8 cellular contexts compared by ENCODE assay signal in the genomic region with DNA sequence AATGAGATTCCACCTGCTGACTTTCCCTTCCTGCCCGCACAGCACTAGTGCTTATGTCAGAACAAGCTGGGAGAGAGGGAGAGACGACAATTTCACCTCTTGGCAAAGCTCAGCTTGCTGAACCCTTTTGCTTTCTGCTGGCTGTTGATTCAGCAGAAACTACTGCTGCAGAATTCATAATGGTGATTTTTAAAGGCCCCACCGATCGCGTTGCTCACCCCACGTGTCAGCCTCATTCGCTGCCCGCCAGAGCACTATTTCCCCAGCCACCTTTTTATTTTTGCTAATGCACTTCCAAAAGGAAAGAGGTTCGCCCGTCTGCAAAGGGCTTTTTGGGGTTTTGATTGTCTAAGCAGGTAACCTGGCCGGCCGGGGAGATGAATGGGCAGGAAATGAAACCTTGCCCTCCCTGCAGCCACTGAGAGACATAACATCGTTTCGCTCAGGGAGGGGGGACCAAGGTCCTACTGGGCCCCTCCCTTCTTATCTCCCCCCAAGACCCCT. TPM values are rescaled to one million over a fixed set of nuclear protein-coding genes. Genes with fewer than 3 reads are reported as not detected.
DNase-seq lines count a peak whose midpoint lies in the region; ATAC-seq and TF ChIP-seq lines count a peak whose summit lies in the region.

No MANE protein-coding gene starts in this region.

- peak overlapping the region; percentile 57 to 70 for H3K4me3 ChIP-seq in CD4-positive, alpha-beta memory T cell (ENCODE audit: low read length in 2 of 2)

- CTCF ChIA-PET in CD4-positive, alpha-beta memory T cell (lab: Charles Lee; ENCODE audit: partially characterized antibody): interaction anchor here (1.4 to 1.7 kb wide), 2 partner anchors 89 to 214 kb away, joined by 4 read pairs; no protein-coding TSS in a partner anchor
- CTCF ChIA-PET in RWPE1 (lab: Yijun Ruan, JAX): interaction anchor here (0.7 to 0.8 kb wide), 2 partner anchors 11 to 126 kb away, joined by 3 read pairs; no protein-coding TSS in a partner anchor

- peaks cover 16 to 27% (median 22%) of the 10 kb centered on the region in 4 donors for H3K4me1 Mint-ChIP-seq in CD4-positive, alpha-beta memory T cell
- H3K4me1 Mint-ChIP-seq in IgD-negative memory B cell: peaks cover 0 to 10% (median 0%) of the 10 kb centered on the region in 3 donors
- peaks cover 48 to 54% of the 10 kb centered on the region in 2 donors for H3K4me1 Mint-ChIP-seq in natural killer cell

- no peaks in the 10 kb centered on the region for H3K9me3 ChIP-seq in CD4-positive, alpha-beta memory T cell (ENCODE audit: control insufficient read depth in 1 of 2, low read length in 2 of 2)

- peaks cover 0 to 3% of the 10 kb centered on the region in 2 donors for H3K36me3 Mint-ChIP-seq in CD4-positive, alpha-beta memory T cell
- H3K36me3 Mint-ChIP-seq in IgD-negative memory B cell: no peaks in the 10 kb centered on the region
- H3K36me3 Mint-ChIP-seq in natural killer cell: peaks cover 12% of the 10 kb centered on the region

- peak in 2 of 3 donors; percentile 16 to 22 for ATAC-seq in natural killer cell
- no peak for ATAC-seq in GM21528 (IDR thresholded peaks at IDR 0.05; ENCODE audit: low FRiP score, unreplicated experiment)

- POLR2A ChIA-PET in CD4-positive, alpha-beta memory T cell (lab: Charles Lee; ENCODE audit: partially characterized antibody): interaction anchor here (1.1 to 1.4 kb wide), 2 partner anchors 53 to 124 kb away, joined by 3 read pairs; no protein-coding TSS in a partner anchor
- POLR2A ChIA-PET in RWPE1 (lab: Yijun Ruan, JAX; ENCODE audit: low non-redundant PET): no interaction called here

- peaks cover 9 to 12% of the 10 kb centered on the region in 2 donors for H3K27me3 Mint-ChIP-seq in CD4-positive, alpha-beta memory T cell
- H3K27me3 Mint-ChIP-seq in IgD-negative memory B cell: peaks cover 25% of the 10 kb centered on the region
- peaks cover 0 to 4% of the 10 kb centered on the region in 2 donors for H3K27me3 Mint-ChIP-seq in natural killer cell (ENCODE audit: low read depth in 2 of 2)

- H3K27me3 ChIP-seq in CD4-positive, alpha-beta memory T cell (ENCODE audit: insufficient read depth, low read length): no peaks in the 10 kb centered on the region

- TF ChIP-seq CTCF in natural killer cell (IDR thresholded peaks at IDR 0.05) (no peak), RWPE1 (conservative IDR thresholded peaks at IDR 0.05; ENCODE audit: low read depth) (no peak)

- no peaks in the 10 kb centered on the region for H3K36me3 ChIP-seq in CD4-positive, alpha-beta memory T cell (ENCODE audit: insufficient read depth, low read length)

- H3K27ac ChIP-seq in CD4-positive, alpha-beta memory T cell (ENCODE audit: low read depth, low read length): peak overlapping the region; percentile 39
- no peak overlapping the region for H3K27ac ChIP-seq in RWPE1

- intact Hi-C loops in CD4-positive, alpha-beta memory T cell (cut with micrococcal nuclease): loop anchor here (10.0 kb wide), 1 partner anchor 212 kb away; no protein-coding TSS in a partner anchor
- intact Hi-C loops in natural killer cell (cut with micrococcal nuclease): loop anchor here (2.0 to 5.0 kb wide), 3 partner anchors 40 to 214 kb away; no protein-coding TSS in a partner anchor

- peaks cover 0 to 2% (median 0%) of the 10 kb centered on the region in 8 donors for H3K9me3 Mint-ChIP-seq in CD4-positive, alpha-beta memory T cell
- H3K9me3 Mint-ChIP-seq in IgD-negative memory B cell (peaks cover 0 to 5% (median 3%) of the 10 kb centered on the region in 3 donors), natural killer cell (no peaks in the 10 kb centered on the region)

- DNase-seq in CD4-positive, alpha-beta memory T cell: peak in 2 of 5 donors; percentile 6 to 7
- peak; percentile 44 for DNase-seq in cerebellum (ENCODE audit: low spot score)
- DNase-seq in natural killer cell: no peak
- DNase-seq in RWPE1 (ENCODE audit: low spot score): no peak
- DNase-seq in NCI-H128 (lab: John Stamatoyannopoulos, UW; ENCODE audit: unreplicated experiment): no peak
- no peak for DNase-seq in NCI-H2171 (lab: John Stamatoyannopoulos, UW)

- peak overlapping the region in 6 of 7 donors; percentile 56 to 81 (median 66) for H3K27ac Mint-ChIP-seq in CD4-positive, alpha-beta memory T cell
- H3K27ac Mint-ChIP-seq in IgD-negative memory B cell (peak overlapping the region in 1 of 3 donors; percentile 19), natural killer cell (peak overlapping the region; percentile 27 to 73)

- H3K4me3 Mint-ChIP-seq in CD4-positive, alpha-beta memory T cell: peak overlapping the region; percentile 89 to 95 (median 92)
- H3K4me3 Mint-ChIP-seq in IgD-negative memory B cell: peak overlapping the region in 3 of 4 donors; percentile 46 to 87 (median 53)
- peak overlapping the region; percentile 96 for H3K4me3 Mint-ChIP-seq in natural killer cell

- peaks cover 18% of the 10 kb centered on the region for H3K4me1 ChIP-seq in CD4-positive, alpha-beta memory T cell (ENCODE audit: insufficient read depth, low read length)

RNA-seq across cellular contexts. Expression of gene PPP2R2B, which starts 1.3 kb away (rescaled TPM):
- 1 to 10 TPM; 3.1 to 3.9 TPM for total RNA-seq in CD4-positive, alpha-beta memory T cell
- 10 to 100 TPM in 1 of 2 donors, 1 to 10 TPM in 1; 9.5 to 13.0 TPM for polyA plus RNA-seq in CD4-positive, alpha-beta memory T cell
- polyA plus RNA-seq in IgD-negative memory B cell: 0.14 TPM
- total RNA-seq in cerebellum (64.4 TPM), natural killer cell (10 to 100 TPM; 44.9 to 68.3 (median 63.7) TPM)

Comparison
In these comparisons a context has a peak if more than half of its experiments do, and no peak if none do; other contexts are left out.
1. RNA of gene PPP2R2B, which starts 1.3 kb away (total RNA-seq): 64.4 TPM in cerebellum (single experiment) and 44.9 to 68.3 TPM in natural killer cell; 3.1 to 3.9 TPM in CD4-positive, alpha-beta memory T cell; every median in the first group is over 4 times any median in the second.
2. Peak in every context shown above with its lines, with median percentiles within 50 percentile points of each other: H3K4me3 Mint-ChIP-seq.